21 cellular contexts compared by ENCODE assay signal in genomic region chr20:40073535-40074111, GRCh38.
A peak's percentile ranks its signal among the peaks of the same experiment; 100 is the strongest.
DNase-seq lines count a peak whose midpoint lies in the region; ATAC-seq and TF ChIP-seq lines count a peak whose summit lies in the region.
"Had no signal": no experiment of that assay in that cellular context is flagged by ENCODE, and none has a peak within 500 bp of the region (broad histone marks: within the 10 kb centered on the region; RNA-seq: fewer than 3 reads in every experiment).

No MANE protein-coding gene starts in this region.

- peak overlapping the region; percentile 5 to 81 (median 60); a peak in 19 of 22 replicates for H3K4me2 ChIP-seq in BLaER1 treated with 17β-estradiol and CSF1 and Interleukin-3, amounts not matched to agents 10 nM and 100 nM
- no peak overlapping the region for H3K4me2 ChIP-seq in mesenchymal stem cell (ENCODE audit: low read length, poor library complexity, severe bottlenecking)
- H3K4me2 ChIP-seq: KMS-11 had no signal

- no peak for ATAC-seq in HG03045 (IDR thresholded peaks at IDR 0.05; ENCODE audit: unreplicated experiment)
- no peak for ATAC-seq in HG03565 (IDR thresholded peaks at IDR 0.05; ENCODE audit: unreplicated experiment)
- ATAC-seq in HG03469 (IDR thresholded peaks at IDR 0.05; ENCODE audit: unreplicated experiment): no peak
- ATAC-seq: left colon, Panc1 had no signal

- no peak overlapping the region for H3K23ac ChIP-seq in mesenchymal stem cell (ENCODE audit: low read length in 2 of 2)

- no peak overlapping the region for H2AK5ac ChIP-seq in mesenchymal stem cell (ENCODE audit: low read length, severe bottlenecking)

- H2BK12ac ChIP-seq in mesenchymal stem cell (ENCODE audit: low read length in 2 of 2): no peak overlapping the region

- H3K9ac ChIP-seq in BLaER1 treated with 17β-estradiol and CSF1 and Interleukin-3, amounts not matched to agents 10 nM and 100 nM: no peak overlapping the region
- H3K9ac ChIP-seq in mesenchymal stem cell (ENCODE audit: low read length): no peak overlapping the region
- H3K9ac ChIP-seq: KMS-11 had no signal

- peak; percentile 6 for DNase-seq in NB4 (ENCODE audit: low read depth)
- peak; percentile 28 for DNase-seq in choroid plexus epithelial cell (ENCODE audit: low read depth)
- DNase-seq in mesenchymal stem cell: peak; percentile 57
- DNase-seq in effector CD4-positive, alpha-beta T cell: no peak
- DNase-seq: activated CD4-positive, alpha-beta T cell treated with anti-CD3 and anti-CD28 coated beads for 1 hour; activated CD8-positive, alpha-beta memory T cell treated with anti-CD3 and anti-CD28 coated beads for 24 hours; activated T-cell treated with anti-CD3 and anti-CD28 coated beads, Interleukin-2, amount 50 U/mL, for 48 hours; CD4-positive, alpha-beta memory T cell; colonic mucosa; DMS53; left colon; NCI-H1105; NCI-H2107; psoas muscle had no signal

- H3K18ac ChIP-seq in mesenchymal stem cell (ENCODE audit: low read depth in 1 of 2, low read length in 2 of 2): no peak overlapping the region

- no peak overlapping the region for H3K27ac ChIP-seq in BLaER1 treated with 17β-estradiol and CSF1 and Interleukin-3, amounts not matched to agents 10 nM and 100 nM
- no peak overlapping the region for H3K27ac ChIP-seq in mesenchymal stem cell (ENCODE audit: low read length, poor library complexity, severe bottlenecking)
- H3K27ac ChIP-seq: colonic mucosa, KMS-11, psoas muscle, thoracic aorta had no signal

- no peaks in the 10 kb centered on the region for H3K27me3 ChIP-seq in BLaER1 treated with 17β-estradiol and CSF1 and Interleukin-3, amounts not matched to agents 10 nM and 100 nM
- no peaks in the 10 kb centered on the region for H3K27me3 ChIP-seq in mesenchymal stem cell (ENCODE audit: control insufficient read depth in 1 of 2, insufficient read depth in 1 of 2, low read length in 2 of 2)
- H3K27me3 ChIP-seq: colonic mucosa had no signal

- H2BK5ac ChIP-seq in mesenchymal stem cell (ENCODE audit: low read depth, low read length, poor library complexity, severe bottlenecking): no peak overlapping the region

- H2AFZ ChIP-seq in mesenchymal stem cell (ENCODE audit: low read depth, low read length): no peak overlapping the region

- no peaks in the 10 kb centered on the region for H3K36me3 ChIP-seq in BLaER1 treated with 17β-estradiol and CSF1 and Interleukin-3, amounts not matched to agents 10 nM and 100 nM
- H3K36me3 ChIP-seq in mesenchymal stem cell (ENCODE audit: control insufficient read depth in 1 of 2, insufficient read depth in 2 of 2, low read depth in 1 of 2, low read length in 2 of 2): no peaks in the 10 kb centered on the region
- H3K36me3 ChIP-seq: colonic mucosa, thoracic aorta had no signal

- no peak overlapping the region; a peak in 1 of 20 replicates for H3K4me3 ChIP-seq in BLaER1 treated with 17β-estradiol and CSF1 and Interleukin-3, amounts not matched to agents 10 nM and 100 nM
- H3K4me3 ChIP-seq in NB4 (ENCODE audit: low read depth, low read length) (no peak overlapping the region), choroid plexus epithelial cell (ENCODE audit: low read depth, low read length) (no peak overlapping the region), mesenchymal stem cell (ENCODE audit: insufficient read depth in 1 of 2, low read depth in 1 of 2, low read length in 2 of 2) (no peak overlapping the region)
- H3K4me3 ChIP-seq: colonic mucosa, psoas muscle, thoracic aorta had no signal

- TF ChIP-seq CTCF in NB4 (IDR thresholded peaks at IDR 0.05; ENCODE audit: low read depth, low read length): no peak
- no peak for TF ChIP-seq CTCF in choroid plexus epithelial cell (conservative IDR thresholded peaks at IDR 0.05; ENCODE audit: low read depth, low read length)

- 1% methylated on average over 4 of the region's 4 CpGs for WGBS in mesenchymal stem cell

- H3K4ac ChIP-seq in mesenchymal stem cell (ENCODE audit: low read depth in 1 of 2, low read length in 2 of 2): no peak overlapping the region

- no peak overlapping the region for H4K8ac ChIP-seq in mesenchymal stem cell (ENCODE audit: low read length)

- H4K20me1 ChIP-seq in BLaER1 treated with 17β-estradiol and CSF1 and Interleukin-3, amounts not matched to agents 10 nM and 100 nM: no peaks in the 10 kb centered on the region

- peaks cover 16 to 31% (median 20%) of the 10 kb centered on the region in 11 experiments; a peak in 19 of 22 replicates for H3K9me3 ChIP-seq in BLaER1 treated with 17β-estradiol and CSF1 and Interleukin-3, amounts not matched to agents 10 nM and 100 nM (replicated peaks in 1 of 11)
- H3K9me3 ChIP-seq in mesenchymal stem cell (ENCODE audit: control insufficient read depth, low read length): peaks cover under 1% of the 10 kb centered on the region
- H3K9me3 ChIP-seq: colonic mucosa, thoracic aorta had no signal

- no peak overlapping the region for H2BK15ac ChIP-seq in mesenchymal stem cell (ENCODE audit: low read depth, poor library complexity, severe bottlenecking)

- no peaks in the 10 kb centered on the region for H3K79me1 ChIP-seq in mesenchymal stem cell (replicated peaks; ENCODE audit: low read length, poor library complexity, severe bottlenecking)

- H3K4me1 ChIP-seq in BLaER1 treated with 17β-estradiol and CSF1 and Interleukin-3, amounts not matched to agents 10 nM and 100 nM: peaks cover 0 to 16% (median 12%) of the 10 kb centered on the region in 10 experiments; a peak in 18 of 20 replicates
- H3K4me1 ChIP-seq in mesenchymal stem cell (ENCODE audit: control insufficient read depth, insufficient read depth, low read depth, low read length): no peaks in the 10 kb centered on the region
- H3K4me1 ChIP-seq: colonic mucosa had no signal

- H3K14ac ChIP-seq in mesenchymal stem cell (ENCODE audit: low read length in 2 of 2): no peak overlapping the region

- H2BK120ac ChIP-seq in mesenchymal stem cell (ENCODE audit: low read depth, low read length): no peak overlapping the region

- no peak overlapping the region for H4K91ac ChIP-seq in mesenchymal stem cell (ENCODE audit: low read length)

- TF ChIP-seq POLR2A in NB4 (IDR thresholded peaks at IDR 0.05; ENCODE audit: extremely low read depth, insufficient read length): no peak
